In the genomic region with DNA sequence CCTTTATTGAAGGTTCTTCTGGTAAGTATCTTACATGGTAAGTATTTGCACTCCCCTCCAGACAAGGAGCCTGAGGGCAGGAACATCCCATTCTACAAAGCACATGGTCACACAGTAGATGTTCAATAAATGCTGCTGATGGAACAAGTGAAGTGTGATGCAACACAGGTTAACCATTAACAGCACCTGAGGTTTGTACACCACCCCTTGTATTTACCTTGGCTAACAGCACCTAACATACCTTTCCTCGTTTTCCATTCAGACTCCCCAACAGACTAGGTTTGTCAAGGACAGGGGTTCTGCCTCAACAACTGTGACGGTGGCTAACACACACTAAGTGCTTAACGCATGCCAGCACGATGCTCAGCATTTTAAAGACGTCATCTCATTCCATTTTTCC, we compare ENCODE assay signal across 1 cellular context.
A peak's percentile ranks its signal among the peaks of the same experiment; 100 is the strongest.
TF ChIP-seq lines count a peak whose summit lies in the region.

No MANE protein-coding gene starts in this region.

TF ChIP-seq in IMR-90, 13 proteins besides CTCF, POLR2A, EP300 and RAD21:
- TF ChIP-seq FOS (IDR thresholded peaks at IDR 0.05; ENCODE audit: low read depth, low read length) (no peak), CEBPB (IDR thresholded peaks at IDR 0.05; ENCODE audit: low read depth, low read length) (0 out of 2 replicates have a peak, but pooled peaks have one; percentile 12)
TF ChIP-seq in IMR-90: peak in this region for 1.
